1 cellular context compared by ENCODE assay signal in the genomic region with DNA sequence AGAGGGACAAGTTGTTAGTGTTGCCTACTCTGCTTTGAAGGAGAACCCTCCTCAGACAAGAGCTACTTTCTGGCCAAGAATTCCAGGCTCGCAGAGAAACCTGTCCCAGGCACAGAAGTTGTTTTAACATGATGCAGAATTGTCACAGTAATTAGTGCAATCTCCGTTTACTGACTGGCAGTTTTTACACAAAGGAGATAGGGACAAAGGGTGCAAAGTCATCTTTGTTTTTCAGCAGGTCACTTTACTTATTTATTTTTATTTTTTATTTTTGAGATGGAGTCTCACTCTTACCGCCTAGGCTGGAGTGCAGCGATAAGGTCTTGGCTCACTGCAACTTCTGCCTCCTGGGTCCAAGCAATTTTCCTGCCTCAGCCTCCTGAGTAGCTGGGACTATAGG.
TF ChIP-seq lines count a peak whose summit lies in the region.

No MANE protein-coding gene starts in this region.

TF ChIP-seq in HEK293, 187 proteins besides CTCF, POLR2A, EP300 and RAD21:
- peak; percentile 68 for TF ChIP-seq PRDM1 (tag by site-specific recombination; IDR thresholded peaks at IDR 0.05)
- TF ChIP-seq ZNF600 (tag by site-specific recombination; IDR thresholded peaks at IDR 0.05) = peak; percentile 66; the same call in 1 of the 2 replicates
- TF ChIP-seq, protein P1, sequence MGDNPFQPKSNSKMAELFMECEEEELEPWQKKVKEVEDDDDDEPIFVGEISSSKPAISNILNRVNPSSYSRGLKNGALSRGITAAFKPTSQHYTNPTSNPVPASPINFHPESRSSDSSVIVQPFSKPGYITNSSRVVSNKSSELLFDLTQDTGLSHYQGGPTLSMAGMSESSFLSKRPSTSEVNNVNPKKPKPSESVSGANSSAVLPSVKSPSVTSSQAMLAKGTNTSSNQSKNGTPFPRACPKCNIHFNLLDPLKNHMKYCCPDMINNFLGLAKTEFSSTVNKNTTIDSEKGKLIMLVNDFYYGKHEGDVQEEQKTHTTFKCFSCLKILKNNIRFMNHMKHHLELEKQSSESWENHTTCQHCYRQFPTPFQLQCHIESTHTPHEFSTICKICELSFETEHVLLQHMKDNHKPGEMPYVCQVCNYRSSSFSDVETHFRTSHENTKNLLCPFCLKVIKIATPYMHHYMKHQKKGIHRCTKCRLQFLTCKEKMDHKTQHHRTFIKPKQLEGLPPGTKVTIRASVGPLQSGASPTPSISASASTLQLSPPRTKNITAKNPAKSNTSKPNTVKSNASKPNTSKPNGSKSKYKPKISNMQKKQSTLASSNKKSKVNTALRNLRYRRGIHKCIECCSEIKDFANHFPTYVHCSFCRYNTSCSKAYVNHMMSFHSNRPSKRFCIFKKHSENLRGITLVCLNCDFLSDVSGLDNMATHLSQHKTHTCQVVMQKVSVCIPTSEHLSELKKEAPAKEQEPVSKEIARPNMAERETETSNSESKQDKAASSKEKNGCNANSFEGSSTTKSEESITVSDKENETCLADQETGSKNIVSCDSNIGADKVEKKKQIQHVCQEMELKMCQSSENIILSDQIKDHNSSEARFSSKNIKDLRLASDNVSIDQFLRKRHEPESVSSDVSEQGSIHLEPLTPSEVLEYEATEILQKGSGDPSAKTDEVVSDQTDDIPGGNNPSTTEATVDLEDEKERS (tag by site-specific recombination; IDR thresholded peaks at IDR 0.05) = no peak
- TF ChIP-seq ZNF610 (tag by site-specific recombination; IDR thresholded peaks at IDR 0.05; ENCODE audit: borderline replicate concordance) = no peak
- TF ChIP-seq ZBTB20 (tag by site-specific recombination; IDR thresholded peaks at IDR 0.05) = no peak
- TF ChIP-seq SALL2 (tag by site-specific recombination; IDR thresholded peaks at IDR 0.05; ENCODE audit: borderline replicate concordance) = no peak
- no peak for TF ChIP-seq ZNF768 (tag by site-specific recombination; IDR thresholded peaks at IDR 0.05)
- TF ChIP-seq, protein P2, sequence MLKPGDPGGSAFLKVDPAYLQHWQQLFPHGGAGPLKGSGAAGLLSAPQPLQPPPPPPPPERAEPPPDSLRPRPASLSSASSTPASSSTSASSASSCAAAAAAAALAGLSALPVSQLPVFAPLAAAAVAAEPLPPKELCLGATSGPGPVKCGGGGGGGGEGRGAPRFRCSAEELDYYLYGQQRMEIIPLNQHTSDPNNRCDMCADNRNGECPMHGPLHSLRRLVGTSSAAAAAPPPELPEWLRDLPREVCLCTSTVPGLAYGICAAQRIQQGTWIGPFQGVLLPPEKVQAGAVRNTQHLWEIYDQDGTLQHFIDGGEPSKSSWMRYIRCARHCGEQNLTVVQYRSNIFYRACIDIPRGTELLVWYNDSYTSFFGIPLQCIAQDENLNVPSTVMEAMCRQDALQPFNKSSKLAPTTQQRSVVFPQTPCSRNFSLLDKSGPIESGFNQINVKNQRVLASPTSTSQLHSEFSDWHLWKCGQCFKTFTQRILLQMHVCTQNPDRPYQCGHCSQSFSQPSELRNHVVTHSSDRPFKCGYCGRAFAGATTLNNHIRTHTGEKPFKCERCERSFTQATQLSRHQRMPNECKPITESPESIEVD (tag by site-specific recombination; IDR thresholded peaks at IDR 0.05) = peak; percentile 86
- TF ChIP-seq, protein P3, sequence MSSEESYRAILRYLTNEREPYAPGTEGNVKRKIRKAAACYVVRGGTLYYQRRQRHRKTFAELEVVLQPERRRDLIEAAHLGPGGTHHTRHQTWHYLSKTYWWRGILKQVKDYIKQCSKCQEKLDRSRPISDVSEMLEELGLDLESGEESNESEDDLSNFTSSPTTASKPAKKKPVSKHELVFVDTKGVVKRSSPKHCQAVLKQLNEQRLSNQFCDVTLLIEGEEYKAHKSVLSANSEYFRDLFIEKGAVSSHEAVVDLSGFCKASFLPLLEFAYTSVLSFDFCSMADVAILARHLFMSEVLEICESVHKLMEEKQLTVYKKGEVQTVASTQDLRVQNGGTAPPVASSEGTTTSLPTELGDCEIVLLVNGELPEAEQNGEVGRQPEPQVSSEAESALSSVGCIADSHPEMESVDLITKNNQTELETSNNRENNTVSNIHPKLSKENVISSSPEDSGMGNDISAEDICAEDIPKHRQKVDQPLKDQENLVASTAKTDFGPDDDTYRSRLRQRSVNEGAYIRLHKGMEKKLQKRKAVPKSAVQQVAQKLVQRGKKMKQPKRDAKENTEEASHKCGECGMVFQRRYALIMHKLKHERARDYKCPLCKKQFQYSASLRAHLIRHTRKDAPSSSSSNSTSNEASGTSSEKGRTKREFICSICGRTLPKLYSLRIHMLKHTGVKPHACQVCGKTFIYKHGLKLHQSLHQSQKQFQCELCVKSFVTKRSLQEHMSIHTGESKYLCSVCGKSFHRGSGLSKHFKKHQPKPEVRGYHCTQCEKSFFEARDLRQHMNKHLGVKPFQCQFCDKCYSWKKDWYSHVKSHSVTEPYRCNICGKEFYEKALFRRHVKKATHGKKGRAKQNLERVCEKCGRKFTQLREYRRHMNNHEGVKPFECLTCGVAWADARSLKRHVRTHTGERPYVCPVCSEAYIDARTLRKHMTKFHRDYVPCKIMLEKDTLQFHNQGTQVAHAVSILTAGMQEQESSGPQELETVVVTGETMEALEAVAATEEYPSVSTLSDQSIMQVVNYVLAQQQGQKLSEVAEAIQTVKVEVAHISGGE (tag by site-specific recombination; conservative IDR thresholded peaks at IDR 0.05; ENCODE audit: low read depth) = no peak
- TF ChIP-seq, protein P4, sequence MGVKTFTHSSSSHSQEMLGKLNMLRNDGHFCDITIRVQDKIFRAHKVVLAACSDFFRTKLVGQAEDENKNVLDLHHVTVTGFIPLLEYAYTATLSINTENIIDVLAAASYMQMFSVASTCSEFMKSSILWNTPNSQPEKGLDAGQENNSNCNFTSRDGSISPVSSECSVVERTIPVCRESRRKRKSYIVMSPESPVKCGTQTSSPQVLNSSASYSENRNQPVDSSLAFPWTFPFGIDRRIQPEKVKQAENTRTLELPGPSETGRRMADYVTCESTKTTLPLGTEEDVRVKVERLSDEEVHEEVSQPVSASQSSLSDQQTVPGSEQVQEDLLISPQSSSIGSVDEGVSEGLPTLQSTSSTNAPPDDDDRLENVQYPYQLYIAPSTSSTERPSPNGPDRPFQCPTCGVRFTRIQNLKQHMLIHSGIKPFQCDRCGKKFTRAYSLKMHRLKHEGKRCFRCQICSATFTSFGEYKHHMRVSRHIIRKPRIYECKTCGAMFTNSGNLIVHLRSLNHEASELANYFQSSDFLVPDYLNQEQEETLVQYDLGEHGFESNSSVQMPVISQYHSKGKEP (tag by site-specific recombination; IDR thresholded peaks at IDR 0.05) = peak; percentile 52; the same call in 1 of the 2 replicates
